ENCODE assay signal across 10 cellular contexts in the genomic region with DNA sequence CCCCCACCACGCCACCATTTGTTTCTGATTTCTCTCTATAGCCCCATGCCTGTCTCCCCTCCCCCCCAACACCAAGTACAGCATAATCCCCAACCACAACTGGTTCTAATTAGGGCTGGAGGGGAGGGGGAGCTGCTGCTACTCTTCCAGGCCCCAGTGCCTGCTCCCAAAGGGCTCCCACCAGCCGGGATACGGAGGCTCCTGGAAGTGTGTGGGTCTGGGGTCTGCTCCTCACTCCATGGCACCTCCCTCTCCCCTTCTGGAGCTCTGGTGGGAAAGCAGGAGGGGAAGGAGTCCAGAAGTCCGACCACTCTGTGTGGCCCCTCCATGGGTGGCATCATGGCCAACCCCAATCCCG. TPM values are rescaled to one million over a fixed set of nuclear protein-coding genes. Genes with fewer than 3 reads are reported as not detected.
DNase-seq lines count a peak whose midpoint lies in the region; ATAC-seq and TF ChIP-seq lines count a peak whose summit lies in the region.
"Had no signal": no experiment of that assay in that cellular context is flagged by ENCODE, and none has a peak within 500 bp of the region (broad histone marks: within the 10 kb centered on the region; RNA-seq: fewer than 3 reads in every experiment).

No MANE protein-coding gene starts in this region.

- H3K9ac ChIP-seq in PC-3 (ENCODE audit: low read length) = no peak overlapping the region

- H3K27me3 ChIP-seq in lower lobe of right lung (ENCODE audit: low read depth) (no peaks in the 10 kb centered on the region), thyroid gland (no peaks in the 10 kb centered on the region), PC-3 (ENCODE audit: low read length) (no peaks in the 10 kb centered on the region)

- H3K9me2 ChIP-seq in PC-3 (replicated peaks; ENCODE audit: low read length) = no peaks in the 10 kb centered on the region

- H2AFZ ChIP-seq in PC-3 (ENCODE audit: low read length) = no peak overlapping the region

- H3K4me3 ChIP-seq in lower lobe of right lung = no peak overlapping the region
- H3K4me3 ChIP-seq in thyroid gland (replicated peaks in 1 of 3) = no peak overlapping the region
- no peak overlapping the region for H3K4me3 ChIP-seq in PC-3 (ENCODE audit: low read length)
- H3K4me3 ChIP-seq: HAP-1 had no signal

- POLR2A ChIA-PET in activated naive CD8-positive, alpha-beta T cell treated with anti-CD3 and anti-CD28 coated beads, Interleukin-2, amount 10 ng/mL, durations not matched to agents 7 days and 5 days (lab: Charles Lee) = no interaction called here
- POLR2A ChIA-PET in PC-3 (lab: Charles Lee; ENCODE audit: unreplicated experiment) = no interaction called here

- DNase-seq in activated T-cell treated with anti-CD3 and anti-CD28 coated beads, Interleukin-2, amount 50 U/mL, for 24 hours = no peak
- no peak for DNase-seq in activated T-cell treated with anti-CD3 and anti-CD28 coated beads, Interleukin-2, amount 50 U/mL, for 4 hours
- no peak for DNase-seq in activated naive CD8-positive, alpha-beta T cell treated with anti-CD3 and anti-CD28 coated beads, Interleukin-2, amount 10 ng/mL, durations not matched to agents 7 days and 5 days
- DNase-seq in lower lobe of right lung (peak; percentile 36), thyroid gland (no peak), posterior vena cava (ENCODE audit: low spot score) (no peak), PC-3 (no peak), SW 1271 (lab: John Stamatoyannopoulos, UW) (no peak)

- CTCF ChIA-PET in PC-3 (lab: Charles Lee) = interaction anchor here (0.6 kb wide), 1 partner anchor 22 kb away, joined by 3 read pairs; no protein-coding TSS in a partner anchor

- H3K27ac Mint-ChIP-seq in activated T-cell treated with anti-CD3 and anti-CD28 coated beads, Interleukin-2, amount 50 U/mL, for 24 hours = peak overlapping the region; percentile 85
- peak overlapping the region; percentile 50 for H3K27ac Mint-ChIP-seq in activated naive CD8-positive, alpha-beta T cell treated with anti-CD3 and anti-CD28 coated beads, Interleukin-2, amount 10 ng/mL, durations not matched to agents 7 days and 5 days

- no peaks in the 10 kb centered on the region for H3K9me3 Mint-ChIP-seq in activated T-cell treated with anti-CD3 and anti-CD28 coated beads, Interleukin-2, amount 50 U/mL, for 24 hours
- H3K9me3 Mint-ChIP-seq in activated T-cell treated with anti-CD3 and anti-CD28 coated beads, Interleukin-2, amount 50 U/mL, for 4 hours = no peaks in the 10 kb centered on the region
- H3K9me3 Mint-ChIP-seq in activated naive CD8-positive, alpha-beta T cell treated with anti-CD3 and anti-CD28 coated beads, Interleukin-2, amount 10 ng/mL, durations not matched to agents 7 days and 5 days = no peaks in the 10 kb centered on the region

- no peaks in the 10 kb centered on the region for H3K9me3 ChIP-seq in lower lobe of right lung
- no peaks in the 10 kb centered on the region for H3K9me3 ChIP-seq in thyroid gland
- no peaks in the 10 kb centered on the region for H3K9me3 ChIP-seq in PC-3 (ENCODE audit: low read length)
- H3K9me3 ChIP-seq: HAP-1 had no signal

- H3K27ac ChIP-seq in lower lobe of right lung (no peak overlapping the region), thyroid gland (peak overlapping the region; percentile 6 to 68 (median 32)), PC-3 (ENCODE audit: low read length) (no peak overlapping the region)

- H3K27me3 Mint-ChIP-seq in activated T-cell treated with anti-CD3 and anti-CD28 coated beads, Interleukin-2, amount 50 U/mL, for 24 hours = no peaks in the 10 kb centered on the region
- no peaks in the 10 kb centered on the region for H3K27me3 Mint-ChIP-seq in activated T-cell treated with anti-CD3 and anti-CD28 coated beads, Interleukin-2, amount 50 U/mL, for 4 hours (ENCODE audit: low read depth)
- no peaks in the 10 kb centered on the region for H3K27me3 Mint-ChIP-seq in activated naive CD8-positive, alpha-beta T cell treated with anti-CD3 and anti-CD28 coated beads, Interleukin-2, amount 10 ng/mL, durations not matched to agents 7 days and 5 days

- no peak overlapping the region for H3K4me2 ChIP-seq in PC-3 (ENCODE audit: low read length)

- 0 out of 2 replicates have a peak, but pooled peaks cover 3% of the 10 kb centered on the region for H4K20me1 ChIP-seq in PC-3 (ENCODE audit: low read length)

- no TSS peak for BruUV-seq in PC-3 (replicated peaks; lab: Mats Ljungman, UMichigan)

- TF ChIP-seq CTCF in lower lobe of right lung (IDR thresholded peaks at IDR 0.05) = no peak
- TF ChIP-seq CTCF in thyroid gland (IDR thresholded peaks at IDR 0.05) = no peak
- TF ChIP-seq CTCF in PC-3 (conservative IDR thresholded peaks at IDR 0.05; ENCODE audit: low read depth, low read length) = no peak

- peaks cover 50% of the 10 kb centered on the region for H3K4me1 Mint-ChIP-seq in activated T-cell treated with anti-CD3 and anti-CD28 coated beads, Interleukin-2, amount 50 U/mL, for 24 hours (ENCODE audit: low read depth)
- peaks cover 47% of the 10 kb centered on the region for H3K4me1 Mint-ChIP-seq in activated T-cell treated with anti-CD3 and anti-CD28 coated beads, Interleukin-2, amount 50 U/mL, for 4 hours (ENCODE audit: low read depth)
- H3K4me1 Mint-ChIP-seq in activated naive CD8-positive, alpha-beta T cell treated with anti-CD3 and anti-CD28 coated beads, Interleukin-2, amount 10 ng/mL, durations not matched to agents 7 days and 5 days = peaks cover 38% of the 10 kb centered on the region

- peaks cover 59% of the 10 kb centered on the region for H3K4me1 ChIP-seq in lower lobe of right lung
- H3K4me1 ChIP-seq in thyroid gland = peaks cover 43 to 58% of the 10 kb centered on the region in 2 donors
- H3K4me1 ChIP-seq in PC-3 (ENCODE audit: insufficient read depth, low read length) = peaks cover 47% of the 10 kb centered on the region

- 65 to 69% methylated on average over 5 of the region's 5 CpGs for WGBS in thyroid gland, 2 donors

- peaks cover 2% of the 10 kb centered on the region for H3F3A ChIP-seq in PC-3 (ENCODE audit: low read length, unreplicated experiment)

- no peak for TF ChIP-seq POLR2A in thyroid gland (IDR thresholded peaks at IDR 0.05)

- no peak overlapping the region for H3K4me3 Mint-ChIP-seq in activated T-cell treated with anti-CD3 and anti-CD28 coated beads, Interleukin-2, amount 50 U/mL, for 24 hours
- H3K4me3 Mint-ChIP-seq in activated T-cell treated with anti-CD3 and anti-CD28 coated beads, Interleukin-2, amount 50 U/mL, for 4 hours = no peak overlapping the region
- no peak overlapping the region for H3K4me3 Mint-ChIP-seq in activated naive CD8-positive, alpha-beta T cell treated with anti-CD3 and anti-CD28 coated beads, Interleukin-2, amount 10 ng/mL, durations not matched to agents 7 days and 5 days

- no peak for ATAC-seq in activated T-cell treated with anti-CD3 and anti-CD28 coated beads, Interleukin-2, amount 50 U/mL, for 4 hours
- ATAC-seq in activated naive CD8-positive, alpha-beta T cell treated with anti-CD3 and anti-CD28 coated beads, Interleukin-2, amount 10 ng/mL, durations not matched to agents 7 days and 5 days (ENCODE audit: low read depth) = no peak
- ATAC-seq in lower lobe of right lung = no peak
- ATAC-seq in PC-3 = no peak

- intact Hi-C loops in lower lobe of right lung (cut with DNase I) (no loop called here), thyroid gland (cut with DNase I) (loop anchor here (2.0 to 10.0 kb wide), 3 partner anchors 15 to 113 kb away; a partner anchor contains a TSS), posterior vena cava (cut with DNase I) (loop anchor here in 1 of 2 donors (2.0 kb wide), 1 partner anchor 15 kb away; no protein-coding TSS in a partner anchor), PC-3 (cut with micrococcal nuclease) (loop anchor here (1.0 kb wide), 2 partner anchors 21 to 49 kb away; a partner anchor contains a TSS)

- peaks cover 74% of the 10 kb centered on the region for H3K79me2 ChIP-seq in PC-3 (ENCODE audit: low read length)

- H3K36me3 ChIP-seq in lower lobe of right lung = peaks cover 56% of the 10 kb centered on the region
- peaks cover 12 to 26% of the 10 kb centered on the region in 2 donors for H3K36me3 ChIP-seq in thyroid gland
- H3K36me3 ChIP-seq in PC-3 (ENCODE audit: low read depth, low read length) = peaks cover 34% of the 10 kb centered on the region

- H3K36me3 Mint-ChIP-seq in activated T-cell treated with anti-CD3 and anti-CD28 coated beads, Interleukin-2, amount 50 U/mL, for 24 hours (ENCODE audit: low read depth) = peaks cover 46% of the 10 kb centered on the region
- H3K36me3 Mint-ChIP-seq in activated T-cell treated with anti-CD3 and anti-CD28 coated beads, Interleukin-2, amount 50 U/mL, for 4 hours (ENCODE audit: insufficient read depth) = peaks cover 9% of the 10 kb centered on the region
- H3K36me3 Mint-ChIP-seq in activated naive CD8-positive, alpha-beta T cell treated with anti-CD3 and anti-CD28 coated beads, Interleukin-2, amount 10 ng/mL, durations not matched to agents 7 days and 5 days = peaks cover 5% of the 10 kb centered on the region

RNA-seq across cellular contexts. Expression of a gene that starts 18.0 kb away (rescaled TPM):
- 10 to 100 TPM; 26.1 to 31.2 (median 26.9) TPM for total RNA-seq in activated T-cell treated with anti-CD3 and anti-CD28 coated beads, Interleukin-2, amount 50 U/mL, for 4 hours
- total RNA-seq in activated naive CD8-positive, alpha-beta T cell treated with anti-CD3 and anti-CD28 coated beads, Interleukin-2, amount 10 ng/mL, durations not matched to agents 7 days and 5 days = 100 to 1,000 TPM; 116 to 128 TPM
- 48.9 TPM for total RNA-seq in lower lobe of right lung
- total RNA-seq in thyroid gland = 10 to 100 TPM; 13.2 to 26.2 (median 19.4) TPM
- 10 to 100 TPM; 89.2 to 89.5 TPM for total RNA-seq in posterior vena cava
- 49.7 and 68.2 TPM in 2 replicates for total RNA-seq in PC-3 (2014; rRNA removed)

RNA-seq across cellular contexts. Expression of a gene that starts 24.0 kb away (rescaled TPM):
- total RNA-seq in activated T-cell treated with anti-CD3 and anti-CD28 coated beads, Interleukin-2, amount 50 U/mL, for 4 hours = 10 to 100 TPM; 17.6 to 30.8 (median 23.7) TPM
- total RNA-seq in activated naive CD8-positive, alpha-beta T cell treated with anti-CD3 and anti-CD28 coated beads, Interleukin-2, amount 10 ng/mL, durations not matched to agents 7 days and 5 days = 1 to 10 TPM; 1.9 to 2.2 TPM
- total RNA-seq in lower lobe of right lung (0.09 TPM), thyroid gland (not detected), posterior vena cava (under 1 TPM in 1 of 2 donors, not detected in 1; 0.10 TPM), PC-3 (2014; rRNA removed) (not detected in 2 replicates)
- total RNA-seq: HT1080 had no signal

RNA-seq across cellular contexts. Expression of a gene that starts 48.4 kb away (rescaled TPM):
- total RNA-seq in activated T-cell treated with anti-CD3 and anti-CD28 coated beads, Interleukin-2, amount 50 U/mL, for 4 hours = not detected
- total RNA-seq in activated naive CD8-positive, alpha-beta T cell treated with anti-CD3 and anti-CD28 coated beads, Interleukin-2, amount 10 ng/mL, durations not matched to agents 7 days and 5 days = under 1 TPM in 1 of 2 experiments, not detected in 1; 0.44 TPM
- total RNA-seq in lower lobe of right lung (not detected), thyroid gland (not detected), posterior vena cava (not detected), PC-3 (2014; rRNA removed) (0.44 TPM in 1 of 2 replicates, not detected in the other)
- total RNA-seq: HT1080 had no signal

Comparison
In these comparisons a context has a peak if more than half of its experiments do, and no peak if none do; other contexts are left out.
1. H3K27ac ChIP-seq: peak in thyroid gland (3 of 3); none in lower lobe of right lung (single experiment) and PC-3 (single experiment).
2. RNA of a gene that starts 24.0 kb away (total RNA-seq): 17.6 to 30.8 TPM in activated T-cell treated with anti-CD3 and anti-CD28 coated beads, Interleukin-2, amount 50 U/mL, for 4 hours; 1.9 to 2.2 TPM in activated naive CD8-positive, alpha-beta T cell treated with anti-CD3 and anti-CD28 coated beads, Interleukin-2, amount 10 ng/mL, durations not matched to agents 7 days and 5 days, 0.10 TPM in posterior vena cava, 0.09 TPM in lower lobe of right lung (single experiment), not detected in thyroid gland and not detected in PC-3; every median in the first group is over 4 times any median in the second.